25 cellular contexts compared by ENCODE assay signal in genomic region chr11:9761441-9761945, GRCh38.
"Had no signal": no experiment of that assay in that cellular context is flagged by ENCODE, and none has a peak within 500 bp of the region (broad histone marks: within the 10 kb centered on the region; RNA-seq: fewer than 3 reads in every experiment).

No MANE protein-coding gene starts in this region.

- FAIRE-seq: colon, endometrium, kidney had no signal

- H3K9me3 ChIP-seq: left lung, mucosa of descending colon, neutrophil, right atrium auricular region, SK-N-SH, upper lobe of left lung had no signal

- H3K4me3 Mint-ChIP-seq: activated CD8-positive, alpha-beta T cell treated with anti-CD3 and anti-CD28 coated beads for 36 hours; activated naive CD8-positive, alpha-beta T cell treated with anti-CD3 and anti-CD28 coated beads, Interleukin-2, amount 10 ng/mL, durations not matched to agents 7 days and 5 days; activated T-cell treated with anti-CD3 and anti-CD28 coated beads, Interleukin-2, amount 50 U/mL, for 4 hours; T-cell had no signal

- H3K36me3 Mint-ChIP-seq: activated naive CD8-positive, alpha-beta T cell treated with anti-CD3 and anti-CD28 coated beads, Interleukin-2, amount 10 ng/mL, durations not matched to agents 7 days and 5 days; naive thymus-derived CD8-positive, alpha-beta T cell; T-cell had no signal

- H3K9ac ChIP-seq: SK-N-SH had no signal

- H3K27me3 ChIP-seq: cardiac muscle cell, left lung, right atrium auricular region, upper lobe of left lung had no signal

- H3K27me3 Mint-ChIP-seq: activated CD8-positive, alpha-beta T cell treated with anti-CD3 and anti-CD28 coated beads for 36 hours; activated naive CD8-positive, alpha-beta T cell treated with anti-CD3 and anti-CD28 coated beads, Interleukin-2, amount 10 ng/mL, durations not matched to agents 7 days and 5 days; naive thymus-derived CD8-positive, alpha-beta T cell; T-cell had no signal

- ATAC-seq: activated CD8-positive, alpha-beta T cell treated with anti-CD3 and anti-CD28 coated beads for 36 hours; activated T-cell treated with anti-CD3 and anti-CD28 coated beads, Interleukin-2, amount 50 U/mL, for 4 hours; esophagus mucosa; left lung; mucosa of descending colon; naive thymus-derived CD8-positive, alpha-beta T cell; T-cell had no signal

- H3K27ac ChIP-seq: cardiac muscle cell, left lung, neutrophil had no signal

- H3K36me3 ChIP-seq: cardiac muscle cell, left lung, neutrophil, right atrium auricular region, upper lobe of left lung had no signal

- H3K9me3 Mint-ChIP-seq: activated CD8-positive, alpha-beta T cell treated with anti-CD3 and anti-CD28 coated beads for 36 hours; activated naive CD8-positive, alpha-beta T cell treated with anti-CD3 and anti-CD28 coated beads, Interleukin-2, amount 10 ng/mL, durations not matched to agents 7 days and 5 days; activated T-cell treated with anti-CD3 and anti-CD28 coated beads, Interleukin-2, amount 50 U/mL, for 4 hours; naive thymus-derived CD8-positive, alpha-beta T cell; T-cell had no signal

- H3K27ac Mint-ChIP-seq: activated CD8-positive, alpha-beta T cell treated with anti-CD3 and anti-CD28 coated beads for 36 hours; activated naive CD8-positive, alpha-beta T cell treated with anti-CD3 and anti-CD28 coated beads, Interleukin-2, amount 10 ng/mL, durations not matched to agents 7 days and 5 days had no signal

- DNase-seq: activated CD4-positive, alpha-beta T cell treated with anti-CD3 and anti-CD28 coated beads for 4 hours; activated CD8-positive, alpha-beta T cell treated with anti-CD3 and anti-CD28 coated beads for 36 hours; activated gamma-delta T cell treated with Interleukin-2 at 50 U/mL for 16 hours; activated naive CD8-positive, alpha-beta T cell treated with anti-CD3 and anti-CD28 coated beads, Interleukin-2, amount 10 ng/mL, durations not matched to agents 7 days and 5 days; activated T-cell treated with anti-CD3 and anti-CD28 coated beads, Interleukin-2, amount 50 U/mL, for 4 hours; aorta; hippocampal formation; kidney; left lung; mammary epithelial cell; mucosa of descending colon; naive thymus-derived CD8-positive, alpha-beta T cell; SK-N-SH; stimulated activated CD4-positive, alpha-beta T cell treated with anti-CD3 and anti-CD28 coated beads, Interleukin-4, amount 100 ng/mL, for 24 hours; stimulated activated naive CD4-positive, alpha-beta T cell treated with Interleukin-2 at 50 U/mL for 16 hours; T-cell; T-helper 9 cell; upper lobe of left lung had no signal

- H3K4me3 ChIP-seq: cardiac muscle cell, left lung, mucosa of descending colon, right atrium auricular region, skin epidermis, upper lobe of left lung had no signal
